In genomic region chr4:129248621-129249020, GRCh38 we compare ENCODE assay signal across 21 cellular contexts.
"Had no signal": no experiment of that assay in that cellular context is flagged by ENCODE, and none has a peak within 500 bp of the region (broad histone marks: within the 10 kb centered on the region; RNA-seq: fewer than 3 reads in every experiment).

No MANE protein-coding gene starts in this region.

- H3K27ac ChIP-seq: dorsolateral prefrontal cortex, heart right ventricle, psoas muscle, right lobe of liver, testis, tibial nerve, upper lobe of right lung, vagina had no signal

- H3K36me3 ChIP-seq: heart right ventricle, right lobe of liver, tibial nerve, upper lobe of right lung, vagina had no signal

- H3K27me3 Mint-ChIP-seq: stimulated activated naive CD8-positive, alpha-beta T cell treated with anti-CD3 and anti-CD28 coated beads, Interleukin-15, Interleukin-2, amounts not matched to agents 100 ng/mL and 50 ng/mL, for 24 hours had no signal

- H3K27me3 ChIP-seq: heart right ventricle, right lobe of liver, testis, tibial nerve, upper lobe of right lung, vagina had no signal

- H3K4me3 Mint-ChIP-seq: naive thymus-derived CD8-positive, alpha-beta T cell; stimulated activated effector memory CD8-positive, alpha-beta T cell treated with anti-CD3 and anti-CD28 coated beads, Interleukin-12 subunit alpha, Interleukin-12 subunit beta, amount 100 ng/mL, for 72 hours; stimulated activated naive CD8-positive, alpha-beta T cell treated with anti-CD3 and anti-CD28 coated beads, Interleukin-15, Interleukin-2, amounts not matched to agents 100 ng/mL and 50 ng/mL, for 24 hours had no signal

- H3K9me3 ChIP-seq: heart right ventricle, psoas muscle, right lobe of liver, testis, tibial nerve, upper lobe of right lung, vagina had no signal

- H3K36me3 Mint-ChIP-seq: naive thymus-derived CD8-positive, alpha-beta T cell; stimulated activated effector memory CD8-positive, alpha-beta T cell treated with anti-CD3 and anti-CD28 coated beads, Interleukin-12 subunit alpha, Interleukin-12 subunit beta, amount 100 ng/mL, for 72 hours had no signal

- H3K4me1 ChIP-seq: heart right ventricle, psoas muscle, right lobe of liver, testis, tibial nerve, upper lobe of right lung, vagina had no signal

- H3K4me3 ChIP-seq: dorsolateral prefrontal cortex, heart right ventricle, psoas muscle, right lobe of liver, testis, tibial nerve, upper lobe of right lung, vagina had no signal

- DNase-seq: cortex of kidney; dorsolateral prefrontal cortex; effector memory CD4-positive, alpha-beta T cell; heart right ventricle; hypothalamus; kidney glomerular epithelial cell; mammary epithelial cell; naive thymus-derived CD8-positive, alpha-beta T cell; psoas muscle; retina; right lobe of liver; stimulated activated CD4-positive, alpha-beta T cell treated with anti-CD3 and anti-CD28 coated beads, Interleukin-4, amount 100 ng/mL, for 1 hour; stimulated activated CD8-positive, alpha-beta memory T cell treated with anti-CD3 and anti-CD28 coated beads, Interleukin-4, amount 100 ng/mL, for 48 hours; testis; upper lobe of right lung had no signal

- ATAC-seq: esophagus mucosa; heart right ventricle; left lobe of liver; naive thymus-derived CD8-positive, alpha-beta T cell; psoas muscle; right lobe of liver; stimulated activated effector memory CD8-positive, alpha-beta T cell treated with anti-CD3 and anti-CD28 coated beads, Interleukin-12 subunit alpha, Interleukin-12 subunit beta, amount 100 ng/mL, for 72 hours; upper lobe of right lung had no signal

- H3K27ac Mint-ChIP-seq: naive thymus-derived CD8-positive, alpha-beta T cell; stimulated activated effector memory CD8-positive, alpha-beta T cell treated with anti-CD3 and anti-CD28 coated beads, Interleukin-12 subunit alpha, Interleukin-12 subunit beta, amount 100 ng/mL, for 72 hours; stimulated activated naive CD8-positive, alpha-beta T cell treated with anti-CD3 and anti-CD28 coated beads, Interleukin-15, Interleukin-2, amounts not matched to agents 100 ng/mL and 50 ng/mL, for 24 hours had no signal

- H3K4me1 Mint-ChIP-seq: naive thymus-derived CD8-positive, alpha-beta T cell; stimulated activated effector memory CD8-positive, alpha-beta T cell treated with anti-CD3 and anti-CD28 coated beads, Interleukin-12 subunit alpha, Interleukin-12 subunit beta, amount 100 ng/mL, for 72 hours had no signal

- H3K9me3 Mint-ChIP-seq: naive thymus-derived CD8-positive, alpha-beta T cell; stimulated activated effector memory CD8-positive, alpha-beta T cell treated with anti-CD3 and anti-CD28 coated beads, Interleukin-12 subunit alpha, Interleukin-12 subunit beta, amount 100 ng/mL, for 72 hours; stimulated activated naive CD8-positive, alpha-beta T cell treated with anti-CD3 and anti-CD28 coated beads, Interleukin-15, Interleukin-2, amounts not matched to agents 100 ng/mL and 50 ng/mL, for 24 hours had no signal
